14 cellular contexts compared by ENCODE assay signal in genomic region chrX:63424063-63424462, GRCh38.
"Had no signal": no experiment of that assay in that cellular context is flagged by ENCODE, and none has a peak within 500 bp of the region (broad histone marks: within the 10 kb centered on the region; RNA-seq: fewer than 3 reads in every experiment).

No MANE protein-coding gene starts in this region.

- H3K36me3 ChIP-seq: neural progenitor cell, ovary, thoracic aorta had no signal

- H3K36me3 Mint-ChIP-seq: stimulated activated effector memory CD8-positive, alpha-beta T cell treated with anti-CD3 and anti-CD28 coated beads, Interleukin-12 subunit alpha, Interleukin-12 subunit beta, amount 100 ng/mL, for 72 hours had no signal

- H3K27ac Mint-ChIP-seq: activated naive CD8-positive, alpha-beta T cell treated with anti-CD3 and anti-CD28 coated beads, Interleukin-2, amount 10 ng/mL, durations not matched to agents 7 days and 5 days; activated T-helper 1 cell treated with anti-CD3 and anti-CD28 coated beads, Interleukin-12 subunit alpha, Interleukin-12 subunit beta, Interleukin-2, Interleukin-4 antibody, amounts not matched to agents 30 ng/mL and 10 ng/mL and 1 ng/mL, durations not matched to agents 14 hours and 24 hours and 36 hours; dendritic cell treated with granulocyte-macrophage colony-stimulating factor and Interleukin-4, amounts not matched to agents 40 ng/mL and 50 ng/mL, for 4 days; neural progenitor cell; stimulated activated effector memory CD8-positive, alpha-beta T cell treated with anti-CD3 and anti-CD28 coated beads, Interleukin-12 subunit alpha, Interleukin-12 subunit beta, amount 100 ng/mL, for 72 hours; T-cell had no signal

- ATAC-seq: activated CD4-positive, CD25-positive, alpha-beta regulatory T cell treated with anti-CD3 and anti-CD28 coated beads, Interleukin-2, amount 50 U/mL, for 24 hours; left cardiac atrium; stimulated activated effector memory CD8-positive, alpha-beta T cell treated with anti-CD3 and anti-CD28 coated beads, Interleukin-12 subunit alpha, Interleukin-12 subunit beta, amount 100 ng/mL, for 72 hours; T-cell had no signal

- H3K27me3 ChIP-seq: neural progenitor cell, ovary had no signal

- H3K27ac ChIP-seq: neural progenitor cell, ovary, thoracic aorta had no signal

- DNase-seq: activated CD4-positive, alpha-beta T cell treated with anti-CD3 and anti-CD28 coated beads, Interleukin-2, amount 50 U/mL, for 1 hour; activated CD8-positive, alpha-beta memory T cell treated with anti-CD3 and anti-CD28 coated beads for 24 hours; activated naive CD8-positive, alpha-beta T cell treated with anti-CD3 and anti-CD28 coated beads, Interleukin-2, amount 10 ng/mL, durations not matched to agents 7 days and 5 days; foreskin fibroblast; left cardiac atrium; ovary; T-cell; T-helper 9 cell had no signal

- H3K27me3 Mint-ChIP-seq: activated naive CD8-positive, alpha-beta T cell treated with anti-CD3 and anti-CD28 coated beads, Interleukin-2, amount 10 ng/mL, durations not matched to agents 7 days and 5 days; dendritic cell treated with granulocyte-macrophage colony-stimulating factor and Interleukin-4, amounts not matched to agents 40 ng/mL and 50 ng/mL, for 4 days had no signal

- H3K4me3 Mint-ChIP-seq: activated naive CD8-positive, alpha-beta T cell treated with anti-CD3 and anti-CD28 coated beads, Interleukin-2, amount 10 ng/mL, durations not matched to agents 7 days and 5 days; activated T-helper 1 cell treated with anti-CD3 and anti-CD28 coated beads, Interleukin-12 subunit alpha, Interleukin-12 subunit beta, Interleukin-2, Interleukin-4 antibody, amounts not matched to agents 30 ng/mL and 10 ng/mL and 1 ng/mL, durations not matched to agents 14 hours and 24 hours and 36 hours; dendritic cell treated with granulocyte-macrophage colony-stimulating factor and Interleukin-4, amounts not matched to agents 40 ng/mL and 50 ng/mL, for 4 days; neural progenitor cell; stimulated activated effector memory CD8-positive, alpha-beta T cell treated with anti-CD3 and anti-CD28 coated beads, Interleukin-12 subunit alpha, Interleukin-12 subunit beta, amount 100 ng/mL, for 72 hours; T-cell had no signal

- H3K4me1 Mint-ChIP-seq: activated naive CD8-positive, alpha-beta T cell treated with anti-CD3 and anti-CD28 coated beads, Interleukin-2, amount 10 ng/mL, durations not matched to agents 7 days and 5 days; neural progenitor cell; stimulated activated effector memory CD8-positive, alpha-beta T cell treated with anti-CD3 and anti-CD28 coated beads, Interleukin-12 subunit alpha, Interleukin-12 subunit beta, amount 100 ng/mL, for 72 hours; T-cell had no signal

- H3K4me3 ChIP-seq: neural progenitor cell, ovary, thoracic aorta had no signal

- H3K9me3 ChIP-seq: ovary, thoracic aorta had no signal

- H3K9me3 Mint-ChIP-seq: neural progenitor cell had no signal

- H3K4me1 ChIP-seq: neural progenitor cell had no signal
